Comparison of ENCODE assay signal across 3 cellular contexts in the genomic region with DNA sequence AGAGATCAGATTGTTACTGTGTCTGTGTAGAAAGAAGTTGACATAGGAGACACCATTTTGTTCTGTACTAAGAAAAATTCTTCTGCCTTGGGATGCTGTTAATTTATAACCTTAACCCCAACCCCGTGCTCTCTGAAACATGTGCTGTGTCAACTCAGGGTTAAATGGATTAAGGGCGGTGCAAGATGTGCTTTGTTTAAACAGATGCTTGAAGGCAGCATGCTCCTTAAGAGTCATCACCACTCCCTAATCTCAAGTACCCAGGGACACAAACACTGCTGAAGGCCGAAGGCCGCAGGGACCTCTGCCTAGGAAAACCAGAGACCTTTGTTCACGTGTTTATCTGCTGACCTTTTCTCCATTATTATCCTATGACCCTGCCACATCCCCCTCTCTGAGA.
TF ChIP-seq lines count a peak whose summit lies in the region.
"Not testable (repeated sequence)": the region's sequence is repeated elsewhere in the genome, so short reads cannot be mapped to it uniquely, and the experiment has no call there.

No MANE protein-coding gene starts in this region.

TF ChIP-seq in A549, 52 proteins besides CTCF, POLR2A, EP300 and RAD21:
- not testable (repeated sequence) for TF ChIP-seq FOSL2 (IDR thresholded peaks at IDR 0.05)
- peak; percentile 54 for TF ChIP-seq FOSL2 (CRISPR knock-in tag; IDR thresholded peaks at IDR 0.05)
- TF ChIP-seq, protein P1, sequence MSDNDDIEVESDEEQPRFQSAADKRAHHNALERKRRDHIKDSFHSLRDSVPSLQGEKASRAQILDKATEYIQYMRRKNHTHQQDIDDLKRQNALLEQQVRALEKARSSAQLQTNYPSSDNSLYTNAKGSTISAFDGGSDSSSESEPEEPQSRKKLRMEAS (IDR thresholded peaks at IDR 0.05) = peak; percentile 56; the same call in 1 of the 2 replicates
- TF ChIP-seq RARB (CRISPR knock-in tag; IDR thresholded peaks at IDR 0.05) = 0 out of 2 replicates have a peak, but pooled peaks have one; percentile 43
- TF ChIP-seq ZNF302 (CRISPR knock-in tag; IDR thresholded peaks at IDR 0.05) = peak; percentile 78
- TF ChIP-seq, protein P2, sequence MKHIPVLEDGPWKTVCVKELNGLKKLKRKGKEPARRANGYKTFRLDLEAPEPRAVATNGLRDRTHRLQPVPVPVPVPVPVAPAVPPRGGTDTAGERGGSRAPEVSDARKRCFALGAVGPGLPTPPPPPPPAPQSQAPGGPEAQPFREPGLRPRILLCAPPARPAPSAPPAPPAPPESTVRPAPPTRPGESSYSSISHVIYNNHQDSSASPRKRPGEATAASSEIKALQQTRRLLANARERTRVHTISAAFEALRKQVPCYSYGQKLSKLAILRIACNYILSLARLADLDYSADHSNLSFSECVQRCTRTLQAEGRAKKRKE (CRISPR knock-in tag; IDR thresholded peaks at IDR 0.05; ENCODE audit: low read depth) = peak; percentile 84
- peak; percentile 67; the same call in 1 of the 2 replicates for TF ChIP-seq HOXB13 (CRISPR knock-in tag; IDR thresholded peaks at IDR 0.05; ENCODE audit: low read depth)
- TF ChIP-seq HOXB5 (CRISPR knock-in tag; IDR thresholded peaks at IDR 0.05) = 0 out of 2 replicates have a peak, but pooled peaks have one; percentile 68

TF ChIP-seq in K562, 482 proteins besides CTCF, POLR2A, EP300 and RAD21 (continues in another document):
- 0 out of 2 replicates have a peak, but pooled peaks have one; percentile 47 for TF ChIP-seq DDX20 (tag; IDR thresholded peaks at IDR 0.05; ENCODE audit: low read depth)
- TF ChIP-seq, protein P1 (CRISPR knock-in tag; IDR thresholded peaks at IDR 0.05) = peak; percentile 81
- peak; percentile 87 for TF ChIP-seq NCOR1 (IDR thresholded peaks at IDR 0.05)
- TF ChIP-seq CTBP1 (IDR thresholded peaks at IDR 0.05; ENCODE audit: borderline replicate concordance) = peak; percentile 73
- TF ChIP-seq TRIM24 (IDR thresholded peaks at IDR 0.05) = peak; percentile 57 to 69; a peak in 2 of 4 replicates
- TF ChIP-seq PTRF (tag; IDR thresholded peaks at IDR 0.05) = peak; percentile 35; the same call in 1 of the 2 replicates
- TF ChIP-seq, protein P3, sequence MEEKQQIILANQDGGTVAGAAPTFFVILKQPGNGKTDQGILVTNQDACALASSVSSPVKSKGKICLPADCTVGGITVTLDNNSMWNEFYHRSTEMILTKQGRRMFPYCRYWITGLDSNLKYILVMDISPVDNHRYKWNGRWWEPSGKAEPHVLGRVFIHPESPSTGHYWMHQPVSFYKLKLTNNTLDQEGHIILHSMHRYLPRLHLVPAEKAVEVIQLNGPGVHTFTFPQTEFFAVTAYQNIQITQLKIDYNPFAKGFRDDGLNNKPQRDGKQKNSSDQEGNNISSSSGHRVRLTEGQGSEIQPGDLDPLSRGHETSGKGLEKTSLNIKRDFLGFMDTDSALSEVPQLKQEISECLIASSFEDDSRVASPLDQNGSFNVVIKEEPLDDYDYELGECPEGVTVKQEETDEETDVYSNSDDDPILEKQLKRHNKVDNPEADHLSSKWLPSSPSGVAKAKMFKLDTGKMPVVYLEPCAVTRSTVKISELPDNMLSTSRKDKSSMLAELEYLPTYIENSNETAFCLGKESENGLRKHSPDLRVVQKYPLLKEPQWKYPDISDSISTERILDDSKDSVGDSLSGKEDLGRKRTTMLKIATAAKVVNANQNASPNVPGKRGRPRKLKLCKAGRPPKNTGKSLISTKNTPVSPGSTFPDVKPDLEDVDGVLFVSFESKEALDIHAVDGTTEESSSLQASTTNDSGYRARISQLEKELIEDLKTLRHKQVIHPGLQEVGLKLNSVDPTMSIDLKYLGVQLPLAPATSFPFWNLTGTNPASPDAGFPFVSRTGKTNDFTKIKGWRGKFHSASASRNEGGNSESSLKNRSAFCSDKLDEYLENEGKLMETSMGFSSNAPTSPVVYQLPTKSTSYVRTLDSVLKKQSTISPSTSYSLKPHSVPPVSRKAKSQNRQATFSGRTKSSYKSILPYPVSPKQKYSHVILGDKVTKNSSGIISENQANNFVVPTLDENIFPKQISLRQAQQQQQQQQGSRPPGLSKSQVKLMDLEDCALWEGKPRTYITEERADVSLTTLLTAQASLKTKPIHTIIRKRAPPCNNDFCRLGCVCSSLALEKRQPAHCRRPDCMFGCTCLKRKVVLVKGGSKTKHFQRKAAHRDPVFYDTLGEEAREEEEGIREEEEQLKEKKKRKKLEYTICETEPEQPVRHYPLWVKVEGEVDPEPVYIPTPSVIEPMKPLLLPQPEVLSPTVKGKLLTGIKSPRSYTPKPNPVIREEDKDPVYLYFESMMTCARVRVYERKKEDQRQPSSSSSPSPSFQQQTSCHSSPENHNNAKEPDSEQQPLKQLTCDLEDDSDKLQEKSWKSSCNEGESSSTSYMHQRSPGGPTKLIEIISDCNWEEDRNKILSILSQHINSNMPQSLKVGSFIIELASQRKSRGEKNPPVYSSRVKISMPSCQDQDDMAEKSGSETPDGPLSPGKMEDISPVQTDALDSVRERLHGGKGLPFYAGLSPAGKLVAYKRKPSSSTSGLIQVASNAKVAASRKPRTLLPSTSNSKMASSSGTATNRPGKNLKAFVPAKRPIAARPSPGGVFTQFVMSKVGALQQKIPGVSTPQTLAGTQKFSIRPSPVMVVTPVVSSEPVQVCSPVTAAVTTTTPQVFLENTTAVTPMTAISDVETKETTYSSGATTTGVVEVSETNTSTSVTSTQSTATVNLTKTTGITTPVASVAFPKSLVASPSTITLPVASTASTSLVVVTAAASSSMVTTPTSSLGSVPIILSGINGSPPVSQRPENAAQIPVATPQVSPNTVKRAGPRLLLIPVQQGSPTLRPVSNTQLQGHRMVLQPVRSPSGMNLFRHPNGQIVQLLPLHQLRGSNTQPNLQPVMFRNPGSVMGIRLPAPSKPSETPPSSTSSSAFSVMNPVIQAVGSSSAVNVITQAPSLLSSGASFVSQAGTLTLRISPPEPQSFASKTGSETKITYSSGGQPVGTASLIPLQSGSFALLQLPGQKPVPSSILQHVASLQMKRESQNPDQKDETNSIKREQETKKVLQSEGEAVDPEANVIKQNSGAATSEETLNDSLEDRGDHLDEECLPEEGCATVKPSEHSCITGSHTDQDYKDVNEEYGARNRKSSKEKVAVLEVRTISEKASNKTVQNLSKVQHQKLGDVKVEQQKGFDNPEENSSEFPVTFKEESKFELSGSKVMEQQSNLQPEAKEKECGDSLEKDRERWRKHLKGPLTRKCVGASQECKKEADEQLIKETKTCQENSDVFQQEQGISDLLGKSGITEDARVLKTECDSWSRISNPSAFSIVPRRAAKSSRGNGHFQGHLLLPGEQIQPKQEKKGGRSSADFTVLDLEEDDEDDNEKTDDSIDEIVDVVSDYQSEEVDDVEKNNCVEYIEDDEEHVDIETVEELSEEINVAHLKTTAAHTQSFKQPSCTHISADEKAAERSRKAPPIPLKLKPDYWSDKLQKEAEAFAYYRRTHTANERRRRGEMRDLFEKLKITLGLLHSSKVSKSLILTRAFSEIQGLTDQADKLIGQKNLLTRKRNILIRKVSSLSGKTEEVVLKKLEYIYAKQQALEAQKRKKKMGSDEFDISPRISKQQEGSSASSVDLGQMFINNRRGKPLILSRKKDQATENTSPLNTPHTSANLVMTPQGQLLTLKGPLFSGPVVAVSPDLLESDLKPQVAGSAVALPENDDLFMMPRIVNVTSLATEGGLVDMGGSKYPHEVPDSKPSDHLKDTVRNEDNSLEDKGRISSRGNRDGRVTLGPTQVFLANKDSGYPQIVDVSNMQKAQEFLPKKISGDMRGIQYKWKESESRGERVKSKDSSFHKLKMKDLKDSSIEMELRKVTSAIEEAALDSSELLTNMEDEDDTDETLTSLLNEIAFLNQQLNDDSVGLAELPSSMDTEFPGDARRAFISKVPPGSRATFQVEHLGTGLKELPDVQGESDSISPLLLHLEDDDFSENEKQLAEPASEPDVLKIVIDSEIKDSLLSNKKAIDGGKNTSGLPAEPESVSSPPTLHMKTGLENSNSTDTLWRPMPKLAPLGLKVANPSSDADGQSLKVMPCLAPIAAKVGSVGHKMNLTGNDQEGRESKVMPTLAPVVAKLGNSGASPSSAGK (IDR thresholded peaks at IDR 0.05) = peak; percentile 70
- not testable (repeated sequence) for TF ChIP-seq NR2C2 (CRISPR knock-in tag; IDR thresholded peaks at IDR 0.05)
- peak; percentile 34; the same call in 1 of the 2 replicates for TF ChIP-seq NR2C2 (tag; IDR thresholded peaks at IDR 0.05)

TF ChIP-seq in HepG2, 621 proteins besides CTCF, POLR2A, EP300 and RAD21:
- TF ChIP-seq SOX13, NR2F6 (IDR thresholded peaks at IDR 0.05): not testable (repeated sequence)
- TF ChIP-seq SOX13 (CRISPR knock-in tag; conservative IDR thresholded peaks at IDR 0.05 in 1 of 2, IDR thresholded peaks at IDR 0.05 in 1 of 2) (peak in 1 of 2 experiments; percentile 34; a peak in 1 of 4 replicates), NR2F6 (CRISPR knock-in tag; IDR thresholded peaks at IDR 0.05) (peak; percentile 31; the same call in 1 of the 2 replicates), BCL6 (CRISPR knock-in tag; IDR thresholded peaks at IDR 0.05) (0 out of 2 replicates have a peak, but pooled peaks have one; percentile 19), ZNF652 (CRISPR knock-in tag; IDR thresholded peaks at IDR 0.05; ENCODE audit: borderline replicate concordance, low read depth) (peak; percentile 70; the same call in 1 of the 2 replicates)
- TF ChIP-seq, protein P4, sequence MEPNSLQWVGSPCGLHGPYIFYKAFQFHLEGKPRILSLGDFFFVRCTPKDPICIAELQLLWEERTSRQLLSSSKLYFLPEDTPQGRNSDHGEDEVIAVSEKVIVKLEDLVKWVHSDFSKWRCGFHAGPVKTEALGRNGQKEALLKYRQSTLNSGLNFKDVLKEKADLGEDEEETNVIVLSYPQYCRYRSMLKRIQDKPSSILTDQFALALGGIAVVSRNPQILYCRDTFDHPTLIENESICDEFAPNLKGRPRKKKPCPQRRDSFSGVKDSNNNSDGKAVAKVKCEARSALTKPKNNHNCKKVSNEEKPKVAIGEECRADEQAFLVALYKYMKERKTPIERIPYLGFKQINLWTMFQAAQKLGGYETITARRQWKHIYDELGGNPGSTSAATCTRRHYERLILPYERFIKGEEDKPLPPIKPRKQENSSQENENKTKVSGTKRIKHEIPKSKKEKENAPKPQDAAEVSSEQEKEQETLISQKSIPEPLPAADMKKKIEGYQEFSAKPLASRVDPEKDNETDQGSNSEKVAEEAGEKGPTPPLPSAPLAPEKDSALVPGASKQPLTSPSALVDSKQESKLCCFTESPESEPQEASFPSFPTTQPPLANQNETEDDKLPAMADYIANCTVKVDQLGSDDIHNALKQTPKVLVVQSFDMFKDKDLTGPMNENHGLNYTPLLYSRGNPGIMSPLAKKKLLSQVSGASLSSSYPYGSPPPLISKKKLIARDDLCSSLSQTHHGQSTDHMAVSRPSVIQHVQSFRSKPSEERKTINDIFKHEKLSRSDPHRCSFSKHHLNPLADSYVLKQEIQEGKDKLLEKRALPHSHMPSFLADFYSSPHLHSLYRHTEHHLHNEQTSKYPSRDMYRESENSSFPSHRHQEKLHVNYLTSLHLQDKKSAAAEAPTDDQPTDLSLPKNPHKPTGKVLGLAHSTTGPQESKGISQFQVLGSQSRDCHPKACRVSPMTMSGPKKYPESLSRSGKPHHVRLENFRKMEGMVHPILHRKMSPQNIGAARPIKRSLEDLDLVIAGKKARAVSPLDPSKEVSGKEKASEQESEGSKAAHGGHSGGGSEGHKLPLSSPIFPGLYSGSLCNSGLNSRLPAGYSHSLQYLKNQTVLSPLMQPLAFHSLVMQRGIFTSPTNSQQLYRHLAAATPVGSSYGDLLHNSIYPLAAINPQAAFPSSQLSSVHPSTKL (CRISPR knock-in tag; IDR thresholded peaks at IDR 0.05) = peak; percentile 29; the same call in 1 of the 2 replicates
